In the genomic region with DNA sequence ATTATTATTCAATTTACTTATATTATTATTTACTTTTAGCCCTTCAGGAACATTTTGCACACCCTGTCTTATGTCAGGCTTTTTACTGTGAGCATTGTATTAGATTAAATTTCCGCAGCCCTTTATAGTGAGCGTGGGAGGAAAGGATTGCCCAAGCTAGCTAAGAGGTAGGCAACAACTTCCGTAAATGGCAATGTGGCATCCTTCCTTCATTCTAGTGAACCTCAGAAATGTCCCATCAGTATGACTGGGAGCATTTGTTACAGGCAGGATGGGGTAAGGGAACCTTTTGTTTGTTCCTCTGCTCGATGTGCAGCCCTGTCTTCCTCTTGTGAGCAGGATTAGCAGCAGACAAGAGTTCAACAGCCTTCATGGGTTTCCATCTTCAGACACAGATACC, we compare ENCODE assay signal across 15 cellular contexts. TPM values are rescaled to one million over a fixed set of nuclear protein-coding genes. Genes with fewer than 3 reads are reported as not detected.
DNase-seq lines count a peak whose midpoint lies in the region; ATAC-seq lines count a peak whose summit lies in the region.
"Had no signal": no experiment of that assay in that cellular context is flagged by ENCODE, and none has a peak within 500 bp of the region (broad histone marks: within the 10 kb centered on the region; RNA-seq: fewer than 3 reads in every experiment).

No MANE protein-coding gene starts in this region.

- POLR2A ChIA-PET in CD4-positive, alpha-beta memory T cell (lab: Charles Lee; ENCODE audit: partially characterized antibody), result interaction anchor here (1.6 to 17.3 kb wide), 5 partner anchors 12 to 40 kb away, joined by 3 to 703 read pairs (median 12); no protein-coding TSS in a partner anchor
- POLR2A ChIA-PET in T-cell (lab: Charles Lee), result interaction anchor here in 1 of 2 donors (0.6 kb wide), 1 partner anchor 1078 kb away, joined by 6 read pairs; no protein-coding TSS in a partner anchor

- no peak for DNase-seq in CD4-positive, alpha-beta memory T cell
- DNase-seq in T-cell, result peak in 1 of 34 experiments; percentile 33
- peak; percentile 18 for DNase-seq in myocyte (ENCODE audit: low read depth)
- DNase-seq in effector CD8-positive, alpha-beta T cell (lab: John Stamatoyannopoulos, UW), result no peak
- no peak for DNase-seq in effector memory CD8-positive, alpha-beta T cell
- DNase-seq: brain microvascular endothelial cell; DMS 273 treated with DMSO at 0.1 percent for 48 hours; left colon; stimulated activated CD4-positive, alpha-beta T cell treated with anti-CD3 and anti-CD28 coated beads, Interleukin-12 subunit alpha, Interleukin-12 subunit beta, amount 100 ng/mL, for 4 hours; trophoblast cell had no signal

- peaks cover 3 to 8% of the 10 kb centered on the region in 2 donors for H3K36me3 Mint-ChIP-seq in CD4-positive, alpha-beta memory T cell
- H3K36me3 Mint-ChIP-seq in IgD-negative memory B cell (no peaks in the 10 kb centered on the region), T-cell (peaks cover 11% of the 10 kb centered on the region)
- H3K36me3 Mint-ChIP-seq in effector memory CD8-positive, alpha-beta T cell (ENCODE audit: insufficient read depth), result peaks cover 6% of the 10 kb centered on the region

- no peaks in the 10 kb centered on the region for H3K27me3 Mint-ChIP-seq in CD4-positive, alpha-beta memory T cell
- peaks cover 2% of the 10 kb centered on the region for H3K27me3 Mint-ChIP-seq in IgD-negative memory B cell
- H3K27me3 Mint-ChIP-seq in T-cell, result no peaks in the 10 kb centered on the region
- H3K27me3 Mint-ChIP-seq in effector memory CD8-positive, alpha-beta T cell, result no peaks in the 10 kb centered on the region

- peak overlapping the region in 7 of 8 donors; percentile 50 to 78 (median 65) for H3K4me3 Mint-ChIP-seq in CD4-positive, alpha-beta memory T cell
- H3K4me3 Mint-ChIP-seq in IgD-negative memory B cell, result peak overlapping the region in 3 of 4 donors; percentile 33 to 64 (median 60)
- peak overlapping the region in 2 of 3 donors; percentile 13 to 32 for H3K4me3 Mint-ChIP-seq in T-cell
- no peak overlapping the region for H3K4me3 Mint-ChIP-seq in effector memory CD8-positive, alpha-beta T cell

- ATAC-seq in T-cell (replicated peaks in 1 of 4) (peak in 1 of 4 experiments; percentile 7), GM19397 (IDR thresholded peaks at IDR 0.05; ENCODE audit: unreplicated experiment) (no peak), HG02852 (IDR thresholded peaks at IDR 0.05; ENCODE audit: unreplicated experiment) (no peak)
- no peak for ATAC-seq in effector memory CD8-positive, alpha-beta T cell (replicated peaks)
- ATAC-seq: left colon, Panc1 had no signal

- intact Hi-C loops in CD4-positive, alpha-beta memory T cell (cut with micrococcal nuclease), result no loop called here

- no peak overlapping the region for H3K4me3 ChIP-seq in CD4-positive, alpha-beta memory T cell (ENCODE audit: low read length in 2 of 2)

- peak overlapping the region; percentile 80 to 95 (median 86) for H3K27ac Mint-ChIP-seq in CD4-positive, alpha-beta memory T cell
- peak overlapping the region; percentile 89 to 96 (median 89) for H3K27ac Mint-ChIP-seq in IgD-negative memory B cell
- H3K27ac Mint-ChIP-seq in T-cell, result peak overlapping the region; percentile 90 to 93
- H3K27ac Mint-ChIP-seq in effector memory CD8-positive, alpha-beta T cell, result peak overlapping the region in 1 of 2 donors; percentile 82

- H3K36me3 ChIP-seq in CD4-positive, alpha-beta memory T cell (ENCODE audit: insufficient read depth, low read length), result no peaks in the 10 kb centered on the region
- H3K36me3 ChIP-seq: brain microvascular endothelial cell had no signal

- H3K9me3 Mint-ChIP-seq in CD4-positive, alpha-beta memory T cell, result peaks cover 0 to 25% (median 11%) of the 10 kb centered on the region in 8 donors
- H3K9me3 Mint-ChIP-seq in IgD-negative memory B cell (no peaks in the 10 kb centered on the region), T-cell (peaks cover 5 to 12% (median 10%) of the 10 kb centered on the region in 3 donors)
- no peaks in the 10 kb centered on the region for H3K9me3 Mint-ChIP-seq in effector memory CD8-positive, alpha-beta T cell

- peaks cover 85% of the 10 kb centered on the region for H3K4me1 ChIP-seq in CD4-positive, alpha-beta memory T cell (ENCODE audit: insufficient read depth, low read length)

- CTCF ChIA-PET in CD4-positive, alpha-beta memory T cell (lab: Charles Lee; ENCODE audit: partially characterized antibody), result interaction anchor here (1.1 to 29.6 kb wide), 3 partner anchors 14 to 40 kb away, joined by 3 to 851 read pairs (median 6); no protein-coding TSS in a partner anchor
- CTCF ChIA-PET in T-cell (lab: Charles Lee), result interaction anchor here (0.6 to 1.8 kb wide), 6 partner anchors 36 to 1959 kb away, joined by 3 to 6 read pairs (median 4); no protein-coding TSS in a partner anchor

- no peaks in the 10 kb centered on the region for H3K27me3 ChIP-seq in CD4-positive, alpha-beta memory T cell (ENCODE audit: insufficient read depth, low read length)
- H3K27me3 ChIP-seq: brain microvascular endothelial cell had no signal

- H3K9me3 ChIP-seq in CD4-positive, alpha-beta memory T cell (ENCODE audit: control insufficient read depth in 1 of 2, low read length in 2 of 2), result peaks cover 0 to 5% of the 10 kb centered on the region in 2 donors

- H3K27ac ChIP-seq in CD4-positive, alpha-beta memory T cell (ENCODE audit: low read depth, low read length), result no peak overlapping the region
- H3K27ac ChIP-seq: brain microvascular endothelial cell had no signal

- peaks cover 60 to 98% (median 77%) of the 10 kb centered on the region in 4 donors for H3K4me1 Mint-ChIP-seq in CD4-positive, alpha-beta memory T cell
- H3K4me1 Mint-ChIP-seq in IgD-negative memory B cell, result peaks cover 78 to 88% (median 82%) of the 10 kb centered on the region in 3 donors
- H3K4me1 Mint-ChIP-seq in T-cell, result peaks cover 78 to 96% (median 95%) of the 10 kb centered on the region in 3 donors
- peaks cover 42 to 61% of the 10 kb centered on the region in 2 donors for H3K4me1 Mint-ChIP-seq in effector memory CD8-positive, alpha-beta T cell (ENCODE audit: low read depth in 2 of 2)

RNA-seq across cellular contexts. Expression of gene CD180, which starts 6.2 kb away (rescaled TPM):
- total RNA-seq in CD4-positive, alpha-beta memory T cell, result under 1 TPM; 0.50 to 0.52 TPM
- polyA plus RNA-seq in CD4-positive, alpha-beta memory T cell, result under 1 TPM in 1 of 2 donors, not detected in 1; 0.25 TPM
- 99.1 TPM for polyA plus RNA-seq in IgD-negative memory B cell
- total RNA-seq in T-cell, result 1 to 10 TPM in 2 of 5 donors, under 1 TPM in 3; 0.16 to 1.3 (median 0.73) TPM
- total RNA-seq in myocyte, result 0.51 TPM in 1 of 2 replicates, not detected in the other
- 0.14 TPM for polyA plus RNA-seq in myocyte (2012)
- total RNA-seq: LHCN-M2 had no signal

Comparison
In these comparisons a context has a peak if more than half of its experiments do, and no peak if none do; other contexts are left out.
1. H3K4me3 Mint-ChIP-seq: peak in CD4-positive, alpha-beta memory T cell (7 of 8), IgD-negative memory B cell (3 of 4) and T-cell (2 of 3); none in effector memory CD8-positive, alpha-beta T cell (0 of 2).